In genomic region chr10:15209827-15210509, GRCh38 we compare ENCODE assay signal across 8 cellular contexts. TPM values are rescaled to one million over a fixed set of nuclear protein-coding genes. Genes with fewer than 3 reads are reported as not detected.
DNase-seq lines count a peak whose midpoint lies in the region; ATAC-seq lines count a peak whose summit lies in the region.

No MANE protein-coding gene starts in this region.

- ATAC-seq in HG02981 (IDR thresholded peaks at IDR 0.05; ENCODE audit: unreplicated experiment): peak; percentile 70

- peaks cover 49% of the 10 kb centered on the region for H3K4me1 Mint-ChIP-seq in activated CD4-positive, alpha-beta memory T cell treated with anti-CD3 and anti-CD28 coated beads for 36 hours (ENCODE audit: low read depth)

- CTCF ChIA-PET in activated CD4-positive, alpha-beta memory T cell treated with anti-CD3 and anti-CD28 coated beads for 36 hours (lab: Charles Lee): interaction anchor here (0.7 to 1.4 kb wide), 5 partner anchors 25 to 162 kb away, joined by 3 to 5 read pairs (median 3); partner anchors contain the start of gene FAM171A1

- intact Hi-C loops in activated CD4-positive, alpha-beta memory T cell treated with anti-CD3 and anti-CD28 coated beads for 36 hours (cut with micrococcal nuclease): loop anchor here (1.0 to 2.0 kb wide), 6 partner anchors 13 to 161 kb away; partner anchors contain the start of gene FAM171A1

- no peaks in the 10 kb centered on the region for H3K27me3 Mint-ChIP-seq in activated CD4-positive, alpha-beta memory T cell treated with anti-CD3 and anti-CD28 coated beads for 36 hours

- H3K4me3 Mint-ChIP-seq in activated CD4-positive, alpha-beta memory T cell treated with anti-CD3 and anti-CD28 coated beads for 36 hours: no peak overlapping the region

- DNase-seq in NCI-H2171 (lab: John Stamatoyannopoulos, UW): peak; percentile 30
- DNase-seq in NCI-H2171 treated with DMSO at 0.1 percent for 48 hours (lab: John Stamatoyannopoulos, UW): no peak
- peak; percentile 23 for DNase-seq in NCI-H510A treated with DMSO at 0.1 percent for 48 hours (lab: John Stamatoyannopoulos, UW)
- DNase-seq in activated CD4-positive, alpha-beta memory T cell treated with anti-CD3 and anti-CD28 coated beads for 36 hours: peak; percentile 86
- DNase-seq in effector CD4-positive, alpha-beta T cell: peak; percentile 79
- DNase-seq in lung microvascular endothelial cell (ENCODE audit: low read depth in 2 of 2): peak; percentile 85 to 91
- peak; percentile 29 to 65 for DNase-seq in stimulated activated CD8-positive, alpha-beta memory T cell treated with anti-CD3 and anti-CD28 coated beads, Interleukin-15, amount 100 ng/mL, for 4 hours (ENCODE audit: low read depth in 2 of 2)

- H3K9me3 Mint-ChIP-seq in activated CD4-positive, alpha-beta memory T cell treated with anti-CD3 and anti-CD28 coated beads for 36 hours: no peaks in the 10 kb centered on the region

- peaks cover 5% of the 10 kb centered on the region for H3K36me3 Mint-ChIP-seq in activated CD4-positive, alpha-beta memory T cell treated with anti-CD3 and anti-CD28 coated beads for 36 hours

- POLR2A ChIA-PET in activated CD4-positive, alpha-beta memory T cell treated with anti-CD3 and anti-CD28 coated beads for 36 hours (lab: Charles Lee): no interaction called here

- H3K27ac Mint-ChIP-seq in activated CD4-positive, alpha-beta memory T cell treated with anti-CD3 and anti-CD28 coated beads for 36 hours: no peak overlapping the region

RNA-seq across cellular contexts. Expression of gene NMT2, which starts 41.5 kb away (rescaled TPM):
- 10 to 100 TPM; 21.8 to 22.1 TPM for total RNA-seq in activated CD4-positive, alpha-beta memory T cell treated with anti-CD3 and anti-CD28 coated beads for 36 hours
- 39.1 and 48.6 TPM in 2 replicates for total RNA-seq in lung microvascular endothelial cell
